ENCODE assay signal across 8 cellular contexts in the genomic region with DNA sequence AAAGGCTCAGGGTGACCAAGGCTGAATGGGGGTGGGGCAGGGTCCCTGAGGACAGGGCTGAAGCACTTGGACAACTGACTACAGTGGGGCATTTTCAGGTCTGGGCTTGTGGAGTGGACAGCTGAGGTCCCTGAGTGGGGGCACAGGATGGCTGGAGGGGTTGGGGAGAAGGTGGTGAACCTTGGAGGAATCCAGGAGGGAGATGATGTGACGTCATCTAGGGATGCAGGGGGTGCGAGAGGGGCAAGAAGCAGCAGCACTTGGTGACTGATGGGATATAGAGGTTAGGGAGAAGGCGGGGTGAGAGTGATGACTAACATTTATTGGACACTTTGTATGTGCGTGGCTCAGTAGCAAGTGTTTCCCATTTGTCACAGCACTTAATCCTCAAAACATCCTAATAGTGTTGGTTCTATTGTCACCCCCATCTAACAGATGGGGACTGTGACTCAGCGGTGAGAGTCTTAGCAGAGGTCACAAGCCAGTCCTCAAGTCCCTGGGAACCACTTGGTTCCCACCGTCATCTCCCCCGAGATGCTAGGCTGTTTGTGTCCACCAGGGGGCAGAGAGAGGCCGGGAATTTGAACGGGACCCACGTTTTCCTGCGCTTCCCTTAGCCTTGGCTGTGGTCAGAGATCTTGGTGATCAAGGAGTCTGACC. TPM values are rescaled to one million over a fixed set of nuclear protein-coding genes. Genes with fewer than 3 reads are reported as not detected.
A peak's percentile ranks its signal among the peaks of the same experiment; 100 is the strongest.
DNase-seq lines count a peak whose midpoint lies in the region; ATAC-seq and TF ChIP-seq lines count a peak whose summit lies in the region.

No MANE protein-coding gene starts in this region.

- CTCF ChIA-PET in BJ (lab: Yijun Ruan, JAX) = interaction anchor here (0.7 to 6.6 kb wide), 16 partner anchors 26 to 216 kb away, joined by 3 to 112 read pairs (median 5); a partner anchor contains a TSS
- CTCF ChIA-PET in activated B cell treated with CpG ODN at 0.5 μM for 24 hours (lab: Charles Lee) = interaction anchor here (0.7 to 4.0 kb wide), 13 partner anchors 14 to 219 kb away, joined by 3 to 38 read pairs (median 4); a partner anchor contains a TSS

- DNase-seq in BJ (ENCODE audit: low read depth) = peak; percentile 65
- DNase-seq in NCI-H226 = peak; percentile 38
- peak; percentile 55 for DNase-seq in activated B cell treated with CpG ODN at 0.5 μM for 24 hours
- no peak for DNase-seq in chondrocyte (ENCODE audit: low spot score)
- DNase-seq in left kidney (ENCODE audit: low read depth, low spot score) = peak; percentile 87
- DNase-seq in stimulated activated CD4-positive, alpha-beta T cell treated with anti-CD3 and anti-CD28 coated beads, Interleukin-4, amount 100 ng/mL, for 4 hours = peak; percentile 26 to 30

- intact Hi-C loops in activated B cell treated with CpG ODN at 0.5 μM for 24 hours (cut with micrococcal nuclease) = loop anchor here (1.0 to 5.0 kb wide), 5 partner anchors 86 to 216 kb away; a partner anchor contains a TSS

- H3K36me3 Mint-ChIP-seq in activated B cell treated with CpG ODN at 0.5 μM for 24 hours (ENCODE audit: low read depth) (no peaks in the 10 kb centered on the region), chondrocyte (ENCODE audit: low read depth) (no peaks in the 10 kb centered on the region)

- peaks cover 3% of the 10 kb centered on the region for H3K27me3 ChIP-seq in BJ (ENCODE audit: control insufficient read depth, insufficient read depth, low read length)

- H3K4me3 Mint-ChIP-seq in activated B cell treated with CpG ODN at 0.5 μM for 24 hours (peak overlapping the region; percentile 77), chondrocyte (ENCODE audit: unreplicated experiment) (no peak overlapping the region)

- H3K9me3 Mint-ChIP-seq in activated B cell treated with CpG ODN at 0.5 μM for 24 hours = no peaks in the 10 kb centered on the region
- no peaks in the 10 kb centered on the region for H3K9me3 Mint-ChIP-seq in chondrocyte (ENCODE audit: low read depth)

- POLR2A ChIA-PET in BJ (lab: Charles Lee) = no interaction called here
- POLR2A ChIA-PET in activated B cell treated with CpG ODN at 0.5 μM for 24 hours (lab: Charles Lee) = interaction anchor here (0.6 to 1.1 kb wide), 4 partner anchors 30 to 224 kb away, joined by 3 read pairs; a partner anchor contains a TSS

- peak overlapping the region; percentile 86 for H3K27ac Mint-ChIP-seq in activated B cell treated with CpG ODN at 0.5 μM for 24 hours
- H3K27ac Mint-ChIP-seq in chondrocyte (ENCODE audit: unreplicated experiment) = no peak overlapping the region

- TF ChIP-seq CTCF in BJ (IDR thresholded peaks at IDR 0.05; ENCODE audit: insufficient read depth, low read depth, low read length) (peak; percentile 78), activated B cell treated with CpG ODN at 0.5 μM for 24 hours (IDR thresholded peaks at IDR 0.05) (peak; percentile 60), chondrocyte (IDR thresholded peaks at IDR 0.05) (peak; percentile 84)

- H3K4me3 ChIP-seq in BJ (ENCODE audit: low read depth, low read length) = no peak overlapping the region

- peak; percentile 46 for ATAC-seq in GM18868 (IDR thresholded peaks at IDR 0.05; ENCODE audit: unreplicated experiment)
- ATAC-seq in HG03066 (IDR thresholded peaks at IDR 0.05; ENCODE audit: low read depth, unreplicated experiment) = peak; percentile 45
- ATAC-seq in activated B cell treated with CpG ODN at 0.5 μM for 24 hours (ENCODE audit: low read depth) = peak; percentile 54

- H3K36me3 ChIP-seq in BJ (ENCODE audit: control insufficient read depth, insufficient read depth, low read length) = no peaks in the 10 kb centered on the region

- H3K27me3 Mint-ChIP-seq in activated B cell treated with CpG ODN at 0.5 μM for 24 hours (no peaks in the 10 kb centered on the region), chondrocyte (ENCODE audit: low read depth) (peaks cover 11% of the 10 kb centered on the region)

- H3K4me1 Mint-ChIP-seq in activated B cell treated with CpG ODN at 0.5 μM for 24 hours (peaks cover 13% of the 10 kb centered on the region), chondrocyte (ENCODE audit: low read depth) (peaks cover 4% of the 10 kb centered on the region)

RNA-seq across cellular contexts. Expression of a gene that starts 27.9 kb away (rescaled TPM):
- polyA plus RNA-seq in BJ (2011; rRNA removed) = 0.01 TPM in 2 replicates
- not detected in 2 replicates for polyA minus RNA-seq in BJ (2011; rRNA and poly(A)+ RNA removed)
- 1.2 and 1.4 TPM in 2 replicates for total RNA-seq in activated B cell treated with CpG ODN at 0.5 μM for 24 hours
- total RNA-seq in chondrocyte = 0.07 to 0.25 TPM (median 0.18 TPM) in 3 replicates

RNA-seq across cellular contexts. Expression of a gene that starts 45.4 kb away (rescaled TPM):
- 0.53 and 1.2 TPM in 2 replicates for polyA plus RNA-seq in BJ (2011; rRNA removed)
- 0.77 and 2.8 TPM in 2 replicates for polyA minus RNA-seq in BJ (2011; rRNA and poly(A)+ RNA removed)
- total RNA-seq in activated B cell treated with CpG ODN at 0.5 μM for 24 hours (1.2 TPM in 2 replicates), chondrocyte (0.29 to 0.72 TPM in 2 of 3 replicates, not detected in the other)
